19 cellular contexts compared by ENCODE assay signal in the genomic region with DNA sequence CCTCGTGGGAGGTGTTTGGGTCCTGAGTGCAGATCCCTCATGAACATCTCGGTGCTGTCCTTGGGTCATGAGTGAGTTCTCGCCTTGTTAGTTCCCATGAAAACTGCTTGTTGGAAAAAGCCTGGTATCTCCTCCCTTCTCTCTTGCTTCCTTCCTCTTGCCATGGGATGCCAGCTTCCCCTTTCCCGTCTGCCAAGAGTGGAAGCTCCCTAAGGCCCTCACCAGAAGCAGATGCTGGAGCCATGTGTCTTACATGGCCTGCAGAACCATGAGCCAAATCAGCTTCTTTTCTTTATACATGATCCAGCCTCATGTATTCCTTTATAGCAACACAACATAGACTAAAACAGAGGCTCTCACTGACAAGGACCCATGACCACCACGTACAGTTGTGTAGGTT. TPM values are rescaled to one million over a fixed set of nuclear protein-coding genes. Genes with fewer than 3 reads are reported as not detected.
DNase-seq lines count a peak whose midpoint lies in the region; ATAC-seq and TF ChIP-seq lines count a peak whose summit lies in the region.
"Had no signal": no experiment of that assay in that cellular context is flagged by ENCODE, and none has a peak within 500 bp of the region (broad histone marks: within the 10 kb centered on the region; RNA-seq: fewer than 3 reads in every experiment).

No MANE protein-coding gene starts in this region.

- H2AFZ ChIP-seq in H9 (ENCODE audit: low read length) (no peak overlapping the region), osteoblast (ENCODE audit: low read length) (no peak overlapping the region)
- H2AFZ ChIP-seq: GM23248 had no signal

- H3K36me3 Mint-ChIP-seq in H9 (ENCODE audit: insufficient read depth in 1 of 3, low read depth in 3 of 3) = peaks cover 2 to 10% (median 4%) of the 10 kb centered on the region in 3 experiments; a peak in 6 of 7 replicates
- H3K36me3 Mint-ChIP-seq in CD8-positive, alpha-beta T cell = no peaks in the 10 kb centered on the region
- H3K36me3 Mint-ChIP-seq: CD4-positive, CD25-positive, alpha-beta regulatory T cell; IgD-negative memory B cell had no signal

- H3K36me3 ChIP-seq in osteoblast (ENCODE audit: insufficient read depth, low read length) (peaks cover 5% of the 10 kb centered on the region), BE2C (no peaks in the 10 kb centered on the region)
- H3K36me3 ChIP-seq in CD8-positive, alpha-beta T cell (ENCODE audit: insufficient read depth, low read length) = no peaks in the 10 kb centered on the region

- 0 out of 7 replicates have a peak overlapping the region, but pooled peaks of 1 of the 3 experiments have one; percentile 15 for H3K27ac Mint-ChIP-seq in H9
- no peak overlapping the region for H3K27ac Mint-ChIP-seq in CD8-positive, alpha-beta T cell
- H3K27ac Mint-ChIP-seq: B cell; CD4-positive, CD25-positive, alpha-beta regulatory T cell; HFFc6; IgD-negative memory B cell had no signal

- H2AK5ac ChIP-seq in H9 (ENCODE audit: insufficient read length, low read length) = no peak overlapping the region

- H3K79me2 ChIP-seq in H9 (ENCODE audit: insufficient read depth, low read length) (no peaks in the 10 kb centered on the region), osteoblast (ENCODE audit: insufficient read depth, low read length) (no peaks in the 10 kb centered on the region)

- H3T11ph ChIP-seq in H9 (ENCODE audit: low read length) = no peak overlapping the region

- H3K23me2 ChIP-seq in H9 (ENCODE audit: insufficient read length, low read depth, low read length, poor library complexity, severe bottlenecking) = no peaks in the 10 kb centered on the region

- H2BK5ac ChIP-seq in H9 (ENCODE audit: insufficient read length, low read length) = no peak overlapping the region

- no peak overlapping the region; a peak in 1 of 5 replicates for H3K4me3 Mint-ChIP-seq in H9
- H3K4me3 Mint-ChIP-seq in CD8-positive, alpha-beta T cell = no peak overlapping the region
- H3K4me3 Mint-ChIP-seq: B cell; CD4-positive, CD25-positive, alpha-beta regulatory T cell; HFFc6 had no signal

- no peaks in the 10 kb centered on the region; a peak in 1 of 4 replicates for H3K4me1 Mint-ChIP-seq in H9
- no peaks in the 10 kb centered on the region for H3K4me1 Mint-ChIP-seq in CD8-positive, alpha-beta T cell (ENCODE audit: low read depth)
- H3K4me1 Mint-ChIP-seq: CD4-positive, CD25-positive, alpha-beta regulatory T cell had no signal

- H4K20me1 ChIP-seq in H9 (ENCODE audit: control insufficient read depth, insufficient read depth, insufficient read length) (no peaks in the 10 kb centered on the region), osteoblast (ENCODE audit: insufficient read depth, low read length) (no peaks in the 10 kb centered on the region)

- no peak overlapping the region for H2BK15ac ChIP-seq in H9 (ENCODE audit: low read depth, low read length)

- no peak overlapping the region for H3K18ac ChIP-seq in H9 (ENCODE audit: insufficient read length, low read depth, low read length)

- H3K14ac ChIP-seq in H9 (ENCODE audit: insufficient read depth, low read length) = no peak overlapping the region

- no peak overlapping the region for H3K4ac ChIP-seq in H9 (ENCODE audit: low read depth, low read length)

- H3K27ac ChIP-seq in H9 (ENCODE audit: insufficient read length, low read depth, low read length) (no peak overlapping the region), osteoblast (ENCODE audit: low read depth, low read length) (no peak overlapping the region)
- no peak overlapping the region for H3K27ac ChIP-seq in CD8-positive, alpha-beta T cell (ENCODE audit: low read depth, low read length)
- H3K27ac ChIP-seq: GM23248 had no signal

- H3K27me3 Mint-ChIP-seq in H9 (ENCODE audit: low read depth) = no peaks in the 10 kb centered on the region; the same call in none of the 2 replicates
- H3K27me3 Mint-ChIP-seq in CD8-positive, alpha-beta T cell (ENCODE audit: low read depth) = peaks cover 11% of the 10 kb centered on the region

- no peak overlapping the region for H2BK12ac ChIP-seq in H9 (ENCODE audit: insufficient read length, low read depth, low read length)

- no peak overlapping the region for H4K8ac ChIP-seq in H9 (replicated peaks; ENCODE audit: insufficient read length, low read depth, low read length)

- CTCF ChIA-PET in CD8-positive, alpha-beta T cell (lab: Charles Lee) = no interaction called here

- H3K4me1 ChIP-seq in H9 (ENCODE audit: insufficient read depth, low read length) (no peaks in the 10 kb centered on the region), osteoblast (ENCODE audit: insufficient read depth, low read length) (no peaks in the 10 kb centered on the region), BE2C (no peaks in the 10 kb centered on the region)
- H3K4me1 ChIP-seq in CD8-positive, alpha-beta T cell (ENCODE audit: insufficient read depth, low read length) = no peaks in the 10 kb centered on the region
- H3K4me1 ChIP-seq: Caco-2 had no signal

- no peak overlapping the region for H3K23ac ChIP-seq in H9 (ENCODE audit: insufficient read length, low read depth, low read length)

- no peak overlapping the region for H4K5ac ChIP-seq in H9 (ENCODE audit: insufficient read length, low read depth, low read length)

- H3K79me1 ChIP-seq in H9 (ENCODE audit: insufficient read depth, low read depth, low read length, poor library complexity, severe bottlenecking) = no peaks in the 10 kb centered on the region

- H4K91ac ChIP-seq in H9 (ENCODE audit: insufficient read length, low read depth, low read length) = no peak overlapping the region

- H3K56ac ChIP-seq in H9 (ENCODE audit: insufficient read length, low read depth, low read length) = no peak overlapping the region

- H3K27me3 ChIP-seq in H9 (ENCODE audit: insufficient read depth, low read length) (no peaks in the 10 kb centered on the region), osteoblast (ENCODE audit: insufficient read depth, low read length) (no peaks in the 10 kb centered on the region), BE2C (no peaks in the 10 kb centered on the region)
- H3K27me3 ChIP-seq in CD8-positive, alpha-beta T cell (ENCODE audit: insufficient read depth, low read length) = no peaks in the 10 kb centered on the region

- no peaks in the 10 kb centered on the region for H3K9me3 ChIP-seq in H9 (ENCODE audit: control insufficient read depth, low read depth, low read length)
- H3K9me3 ChIP-seq in osteoblast (ENCODE audit: low read depth, low read length) = no peaks in the 10 kb centered on the region
- H3K9me3 ChIP-seq in BE2C = no peaks in the 10 kb centered on the region
- H3K9me3 ChIP-seq in CD8-positive, alpha-beta T cell (ENCODE audit: low read length) = no peaks in the 10 kb centered on the region
- H3K9me3 ChIP-seq: Caco-2 had no signal

- ATAC-seq in CD8-positive, alpha-beta T cell = no peak
- ATAC-seq: HCT116, HepG2 had no signal

- peak; percentile 7 for DNase-seq in H9
- DNase-seq in activated CD8-positive, alpha-beta memory T cell treated with anti-CD3 and anti-CD28 coated beads, Interleukin-2, amount 50 U/mL, for 48 hours = peak; percentile 23
- DNase-seq in osteoblast (ENCODE audit: insufficient read length, low spot score, missing footprints) = peak; percentile 63
- no peak for DNase-seq in inferior parietal cortex (ENCODE audit: extremely low spot score)
- no peak for DNase-seq in BE2C
- no peak for DNase-seq in CD8-positive, alpha-beta T cell
- DNase-seq: C1 segment of cervical spinal cord; Caco-2; CD4-positive, CD25-positive, alpha-beta regulatory T cell; DMS79 treated with DMSO at 0.1 percent for 48 hours; EL; GM23248; HFFc6; KBM-7 had no signal

- H2BK20ac ChIP-seq in H9 (ENCODE audit: low read depth, low read length, poor library complexity, severe bottlenecking) = no peak overlapping the region

- H3K9me3 Mint-ChIP-seq in H9 = peaks cover 14 to 71% of the 10 kb centered on the region in 2 experiments; a peak in 4 of 5 replicates
- H3K9me3 Mint-ChIP-seq in CD8-positive, alpha-beta T cell = no peaks in the 10 kb centered on the region
- H3K9me3 Mint-ChIP-seq: IgD-negative memory B cell had no signal

- WGBS in H9 (ENCODE audit: extremely low coverage, insufficient read length, low lambda C conversion rate) = no CpG with 5 or more reads among the region's 5 CpGs

- intact Hi-C loops in CD8-positive, alpha-beta T cell (cut with DNase I, micrococcal nuclease) = no loop called here

- TF ChIP-seq CTCF in H9 (conservative IDR thresholded peaks at IDR 0.05) (no peak), osteoblast (IDR thresholded peaks at IDR 0.05; ENCODE audit: extremely low read depth, low read depth, low read length) (no peak), BE2C (IDR thresholded peaks at IDR 0.05; ENCODE audit: low read depth, low read length) (no peak)
- TF ChIP-seq CTCF in CD8-positive, alpha-beta T cell (IDR thresholded peaks at IDR 0.05) = no peak

- no peak overlapping the region for H3K4me3 ChIP-seq in osteoblast (ENCODE audit: insufficient read depth, low read length)
- H3K4me3 ChIP-seq in BE2C (ENCODE audit: low read depth, low read length) = no peak overlapping the region
- no peak overlapping the region for H3K4me3 ChIP-seq in CD8-positive, alpha-beta T cell (ENCODE audit: low read depth, low read length)
- H3K4me3 ChIP-seq: GM23248 had no signal

- POLR2A ChIA-PET in CD8-positive, alpha-beta T cell (lab: Charles Lee) = no interaction called here

- no peak overlapping the region for H3K9ac ChIP-seq in H9 (ENCODE audit: extremely low read depth, insufficient read length, low read length)
- H3K9ac ChIP-seq: GM23248 had no signal

- H2BK120ac ChIP-seq in H9 (ENCODE audit: low read depth, low read length, poor library complexity, severe bottlenecking) = no peak overlapping the region

- H3K4me2 ChIP-seq in H9 (ENCODE audit: insufficient read depth, insufficient read length, low read length) (no peak overlapping the region), osteoblast (ENCODE audit: insufficient read depth, low read length) (no peak overlapping the region)

RNA-seq across cellular contexts. Expression of a gene that starts 8.2 kb away (rescaled TPM):
- total RNA-seq in H9 (2021) (1.2 and 1.4 TPM in 2 replicates), osteoblast (0.59 and 0.72 TPM in 2 replicates)
- not detected for polyA plus RNA-seq in BE2C (2012; ENCODE audit: insufficient read depth, insufficient read length, low read depth)
- total RNA-seq in CD8-positive, alpha-beta T cell = 1 to 10 TPM in 1 of 2 experiments, under 1 TPM in 1; 0.92 to 1.5 TPM
- total RNA-seq: G401, GM23248 had no signal
- polyA plus RNA-seq: HepG2 had no signal

Comparison
In these comparisons a context has a peak if more than half of its experiments do, and no peak if none do; other contexts are left out.
1. DNase-seq: peak in H9 (single experiment), activated CD8-positive, alpha-beta memory T cell treated with anti-CD3 and anti-CD28 coated beads, Interleukin-2, amount 50 U/mL, for 48 hours (single experiment) and osteoblast (single experiment); none in inferior parietal cortex (single experiment), BE2C (single experiment) and CD8-positive, alpha-beta T cell (0 of 7).